Comparison of ENCODE assay signal across 10 cellular contexts in the genomic region with DNA sequence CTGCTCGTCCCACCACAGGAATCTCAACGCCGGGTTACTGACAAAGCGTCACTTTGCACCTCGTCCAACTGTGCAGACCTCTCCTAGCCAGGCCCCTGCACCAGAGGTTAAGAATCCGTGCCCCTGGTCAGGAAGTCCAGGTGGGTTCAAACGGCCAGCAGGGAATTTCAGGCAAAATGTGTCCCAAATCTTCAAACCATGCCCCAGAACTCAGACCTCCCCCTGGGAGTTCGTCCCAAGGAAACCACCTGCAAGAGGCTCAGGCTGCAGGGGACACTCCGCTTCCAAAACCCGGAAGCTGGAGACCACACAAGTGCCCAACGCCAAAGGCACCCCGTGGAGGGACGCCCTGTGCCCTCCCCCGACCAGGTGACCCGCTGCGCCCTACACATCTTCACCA. TPM values are rescaled to one million over a fixed set of nuclear protein-coding genes. Genes with fewer than 3 reads are reported as not detected.
DNase-seq lines count a peak whose midpoint lies in the region; FAIRE-seq and TF ChIP-seq lines count a peak whose summit lies in the region.
"Not testable (repeated sequence)": the region's sequence is repeated elsewhere in the genome, so short reads cannot be mapped to it uniquely, and the experiment has no call there.
"Had no signal": no experiment of that assay in that cellular context is flagged by ENCODE, and none has a peak within 500 bp of the region (broad histone marks: within the 10 kb centered on the region; RNA-seq: fewer than 3 reads in every experiment).

No MANE protein-coding gene starts in this region.

- not testable (repeated sequence) for H2AFZ ChIP-seq in ACC112 (ENCODE audit: low read length, unreplicated experiment); endothelial cell of umbilical vein (ENCODE audit: low read depth, low read length); hepatocyte; neural progenitor cell (replicated peaks); smooth muscle cell (ENCODE audit: low read depth)

- not testable (repeated sequence) for TF ChIP-seq CTCF in GM12864 (IDR thresholded peaks at IDR 0.05; ENCODE audit: low read depth, low read length, missing control alignments); NB4 (IDR thresholded peaks at IDR 0.05; ENCODE audit: low read depth, low read length); endothelial cell of umbilical vein (IDR thresholded peaks at IDR 0.05; ENCODE audit: extremely low read depth in 1 of 2, insufficient read depth in 1 of 2, low read depth in 1 of 2, low read length in 2 of 2); hepatocyte (IDR thresholded peaks at IDR 0.05; ENCODE audit: poor library complexity); neural progenitor cell (IDR thresholded peaks at IDR 0.05); smooth muscle cell (IDR thresholded peaks at IDR 0.05; ENCODE audit: borderline replicate concordance, insufficient read depth, poor library complexity, severe bottlenecking)

- not testable (repeated sequence) for BruUV-seq in endothelial cell of umbilical vein (replicated peaks; lab: Mats Ljungman, UMichigan)

- H3F3A ChIP-seq in neural progenitor cell (ENCODE audit: low read depth): peaks cover 11% of the 10 kb centered on the region
- H3F3A ChIP-seq in smooth muscle cell (ENCODE audit: low read depth): not testable (repeated sequence)

- WGBS in hepatocyte (ENCODE audit: low lambda C conversion rate, missing lambda C conversion rate): 14% methylated on average over 4 of the region's 16 CpGs
- WGBS in smooth muscle cell (ENCODE audit: low lambda C conversion rate): 30% methylated on average over 2 of the region's 16 CpGs

- not testable (repeated sequence) for H3K4me1 ChIP-seq in ACC112 (ENCODE audit: control insufficient read depth, insufficient read depth, low read length, unreplicated experiment); adipocyte (ENCODE audit: control insufficient read depth, insufficient read depth, low read length); endothelial cell of umbilical vein (ENCODE audit: control insufficient read depth, extremely low read depth, insufficient read depth, low read length); hepatocyte (ENCODE audit: insufficient read depth); neural progenitor cell; smooth muscle cell (ENCODE audit: low read depth)

- TF ChIP-seq POLR2A in NB4 (IDR thresholded peaks at IDR 0.05; ENCODE audit: extremely low read depth, insufficient read length); endothelial cell of umbilical vein (IDR thresholded peaks at IDR 0.05; ENCODE audit: low read depth, low read length): not testable (repeated sequence)

- not testable (repeated sequence) for H3K4me1 Mint-ChIP-seq in neural progenitor cell

- not testable (repeated sequence) for DNase-seq in GM12864 (ENCODE audit: low read depth); NB4 (ENCODE audit: low read depth); adipocyte (ENCODE audit: low read depth); endothelial cell of umbilical vein (ENCODE audit: low read depth, low spot score); hepatocyte (ENCODE audit: low spot score); neural progenitor cell (ENCODE audit: low spot score); smooth muscle cell (lab: John Stamatoyannopoulos, UW; ENCODE audit: unreplicated experiment)

- H3K27me3 ChIP-seq in ACC112 (ENCODE audit: insufficient read depth, low read length); adipocyte (replicated peaks; ENCODE audit: control insufficient read depth, insufficient read depth, low read length); endothelial cell of umbilical vein (ENCODE audit: control insufficient read depth in 2 of 2, insufficient read depth in 2 of 2, low read length in 2 of 2); hepatocyte; neural progenitor cell; smooth muscle cell (ENCODE audit: low read depth): not testable (repeated sequence)

- peak overlapping the region; percentile 59; the same call in 1 of the 2 replicates for H3K4me3 ChIP-seq in ACC112 (ENCODE audit: low read depth, low read length)
- H3K4me3 ChIP-seq in GM12864 (ENCODE audit: low read depth, low read length): peak overlapping the region; percentile 51
- peak overlapping the region; percentile 42 for H3K4me3 ChIP-seq in NB4 (ENCODE audit: low read depth, low read length)
- peak overlapping the region; percentile 59 for H3K4me3 ChIP-seq in adipocyte (ENCODE audit: low read length)
- peak overlapping the region in 1 of 3 experiments; percentile 16 for H3K4me3 ChIP-seq in endothelial cell of umbilical vein (replicated peaks in 1 of 3; ENCODE audit: insufficient read depth in 1 of 3, low read depth in 1 of 3, low read length in 3 of 3)
- H3K4me3 ChIP-seq in hepatocyte: not testable (repeated sequence)
- H3K4me3 ChIP-seq in neural progenitor cell: peak overlapping the region; percentile 40
- H3K4me3 ChIP-seq in smooth muscle cell: peak overlapping the region; percentile 40

- not testable (repeated sequence) for H3K27ac ChIP-seq in ACC112 (ENCODE audit: low read depth, low read length); endothelial cell of umbilical vein (ENCODE audit: insufficient read depth, low read depth, low read length); hepatocyte; neural progenitor cell; smooth muscle cell (ENCODE audit: low read depth)

- H3K4me3 Mint-ChIP-seq in neural progenitor cell: not testable (repeated sequence)

- H3K9me3 ChIP-seq in adipocyte (ENCODE audit: control insufficient read depth, low read length); endothelial cell of umbilical vein (replicated peaks; ENCODE audit: control insufficient read depth, insufficient read depth, low read length); hepatocyte (ENCODE audit: low read depth); neural progenitor cell (ENCODE audit: low read depth); smooth muscle cell (replicated peaks; ENCODE audit: low read depth): not testable (repeated sequence)

- not testable (repeated sequence) for H3K9me3 Mint-ChIP-seq in neural progenitor cell

- H3K27me3 Mint-ChIP-seq in neural progenitor cell (ENCODE audit: insufficient read depth, low read depth): not testable (repeated sequence)

- CTCF ChIA-PET in endothelial cell of umbilical vein (lab: Charles Lee): not testable (repeated sequence)

- intact Hi-C loops in endothelial cell of umbilical vein (cut with micrococcal nuclease): loop anchor here (10.0 kb wide), 1 partner anchor 53 kb away; no protein-coding TSS in a partner anchor

- not testable (repeated sequence) for H3K4me2 ChIP-seq in endothelial cell of umbilical vein (ENCODE audit: insufficient read depth, low read length)
- peak overlapping the region; percentile 73 for H3K4me2 ChIP-seq in hepatocyte
- H3K4me2 ChIP-seq in neural progenitor cell: peak overlapping the region; percentile 74
- H3K4me2 ChIP-seq in smooth muscle cell: peak overlapping the region; percentile 75

- not testable (repeated sequence) for H3K27ac Mint-ChIP-seq in neural progenitor cell

- H4K20me1 ChIP-seq in endothelial cell of umbilical vein (replicated peaks; ENCODE audit: control insufficient read depth, extremely low read depth, insufficient read depth, low read length); hepatocyte (ENCODE audit: insufficient read depth, poor library complexity, severe bottlenecking); neural progenitor cell (ENCODE audit: low read depth): not testable (repeated sequence)
- peaks cover 22% of the 10 kb centered on the region for H4K20me1 ChIP-seq in smooth muscle cell (ENCODE audit: low read depth)

- POLR2A ChIA-PET in endothelial cell of umbilical vein (lab: Charles Lee): not testable (repeated sequence)

- not testable (repeated sequence) for H3K9me2 ChIP-seq in hepatocyte (replicated peaks; ENCODE audit: insufficient read depth)

- FAIRE-seq in endothelial cell of umbilical vein (lab: Jason Lieb, UNC): peak; percentile 35

- peaks cover 13% of the 10 kb centered on the region for H3K36me3 Mint-ChIP-seq in neural progenitor cell

- H3K9me1 ChIP-seq in endothelial cell of umbilical vein (replicated peaks; ENCODE audit: control insufficient read depth, extremely low read depth, insufficient read depth, low read length): not testable (repeated sequence)

- H3K79me2 ChIP-seq in ACC112 (ENCODE audit: control insufficient read depth, insufficient read depth, low read length, unreplicated experiment): not testable (repeated sequence)
- H3K79me2 ChIP-seq in endothelial cell of umbilical vein (ENCODE audit: control insufficient read depth, insufficient read depth, low read length) (peaks cover 16% of the 10 kb centered on the region), hepatocyte (peaks cover 33% of the 10 kb centered on the region), neural progenitor cell (ENCODE audit: low read depth) (peaks cover 34% of the 10 kb centered on the region), smooth muscle cell (ENCODE audit: low read depth) (peaks cover 31% of the 10 kb centered on the region)

- dilution Hi-C loops in endothelial cell of umbilical vein (cut with MboI; ENCODE audit: extremely low pct_ligation_motif_present, low sequenced_read_pairs): not testable (repeated sequence)

- not testable (repeated sequence) for H3K36me3 ChIP-seq in ACC112 (ENCODE audit: insufficient read depth, low read length); adipocyte (ENCODE audit: control insufficient read depth, insufficient read depth, low read length, severe bottlenecking); endothelial cell of umbilical vein (ENCODE audit: control insufficient read depth in 2 of 2, extremely low read depth in 1 of 2, insufficient read depth in 2 of 2, low read length in 2 of 2); hepatocyte (replicated peaks; ENCODE audit: insufficient read depth, low read depth); neural progenitor cell; smooth muscle cell (ENCODE audit: low read depth)

- not testable (repeated sequence) for H3K9ac ChIP-seq in adipocyte (ENCODE audit: low read length); endothelial cell of umbilical vein (replicated peaks; ENCODE audit: extremely low read depth, insufficient read depth, low read length); neural progenitor cell; smooth muscle cell (ENCODE audit: low read depth)

RNA-seq across cellular contexts. Expression of gene SLC35E2B, which starts 1.2 kb away (rescaled TPM):
- total RNA-seq in endothelial cell of umbilical vein (46.9 and 51.2 TPM in 2 replicates), hepatocyte (46.7 and 48.2 TPM in 2 replicates), neural progenitor cell (ENCODE audit: low replicate concordance) (49.4 and 71.6 TPM in 2 replicates), smooth muscle cell (24.2 and 32.4 TPM in 2 replicates)
- polyA plus RNA-seq in endothelial cell of umbilical vein (26.4 and 28.0 TPM in 2 replicates), hepatocyte (27.5 and 29.2 TPM in 2 replicates), smooth muscle cell (19.7 and 22.6 TPM in 2 replicates)
- 18.4 and 21.0 TPM in 2 replicates for polyA plus RNA-seq in endothelial cell of umbilical vein (2011; cell fraction: cytosol; rRNA removed)
- polyA plus RNA-seq in endothelial cell of umbilical vein (2011; cell fraction: nucleus; rRNA removed): 57.6 and 60.9 TPM in 2 replicates
- 22.2 and 22.3 TPM in 2 replicates for polyA plus RNA-seq in endothelial cell of umbilical vein (2012)
- polyA minus RNA-seq in endothelial cell of umbilical vein: 38.7 and 40.6 TPM in 2 replicates
- polyA minus RNA-seq in endothelial cell of umbilical vein (2011; cell fraction: cytosol; rRNA and poly(A)+ RNA removed): 14.8 TPM
- 25.7 and 27.4 TPM in 2 replicates for polyA minus RNA-seq in endothelial cell of umbilical vein (2011; cell fraction: nucleus; rRNA and poly(A)+ RNA removed)

RNA-seq across cellular contexts. Expression of gene CDK11B, which starts 32.6 kb away (rescaled TPM):
- total RNA-seq in endothelial cell of umbilical vein (31.9 and 32.0 TPM in 2 replicates), hepatocyte (7.5 and 10.1 TPM in 2 replicates), neural progenitor cell (ENCODE audit: low replicate concordance) (12.6 and 16.9 TPM in 2 replicates), smooth muscle cell (12.1 and 15.6 TPM in 2 replicates)
- polyA plus RNA-seq in endothelial cell of umbilical vein (10.9 and 16.4 TPM in 2 replicates), hepatocyte (15.3 and 21.3 TPM in 2 replicates), smooth muscle cell (13.7 and 21.1 TPM in 2 replicates)
- polyA plus RNA-seq in endothelial cell of umbilical vein (2011; cell fraction: cytosol; rRNA removed): 16.1 and 16.3 TPM in 2 replicates
- polyA plus RNA-seq in endothelial cell of umbilical vein (2011; cell fraction: nucleus; rRNA removed): 41.5 and 42.0 TPM in 2 replicates
- 27.0 and 29.3 TPM in 2 replicates for polyA plus RNA-seq in endothelial cell of umbilical vein (2012)
- polyA minus RNA-seq in endothelial cell of umbilical vein: 5.6 and 7.5 TPM in 2 replicates
- 4.5 TPM for polyA minus RNA-seq in endothelial cell of umbilical vein (2011; cell fraction: cytosol; rRNA and poly(A)+ RNA removed)
- polyA minus RNA-seq in endothelial cell of umbilical vein (2011; cell fraction: nucleus; rRNA and poly(A)+ RNA removed): 5.9 and 8.7 TPM in 2 replicates

RNA-seq across cellular contexts. Expression of gene CDK11A, which starts 32.7 kb away (rescaled TPM):
- total RNA-seq in endothelial cell of umbilical vein: 50.4 and 53.6 TPM in 2 replicates
- 30.7 and 33.5 TPM in 2 replicates for polyA plus RNA-seq in endothelial cell of umbilical vein
- polyA plus RNA-seq in endothelial cell of umbilical vein (2011; cell fraction: cytosol; rRNA removed): 11.1 and 14.3 TPM in 2 replicates
- 189 and 237 TPM in 2 replicates for polyA plus RNA-seq in endothelial cell of umbilical vein (2011; cell fraction: nucleus; rRNA removed)
- polyA plus RNA-seq in endothelial cell of umbilical vein (2012): 31.0 and 31.9 TPM in 2 replicates
- 13.8 and 27.1 TPM in 2 replicates for polyA minus RNA-seq in endothelial cell of umbilical vein
- polyA minus RNA-seq in endothelial cell of umbilical vein (2011; cell fraction: cytosol; rRNA and poly(A)+ RNA removed): 58.4 TPM
- polyA minus RNA-seq in endothelial cell of umbilical vein (2011; cell fraction: nucleus; rRNA and poly(A)+ RNA removed): 44.9 and 73.1 TPM in 2 replicates
- total RNA-seq in hepatocyte: 9.2 and 19.5 TPM in 2 replicates
- polyA plus RNA-seq in hepatocyte: 30.9 and 41.6 TPM in 2 replicates
- 6.6 and 16.6 TPM in 2 replicates for total RNA-seq in neural progenitor cell (ENCODE audit: low replicate concordance)
- 9.0 and 20.9 TPM in 2 replicates for total RNA-seq in smooth muscle cell
- polyA plus RNA-seq in smooth muscle cell: 19.8 and 31.2 TPM in 2 replicates

RNA-seq across cellular contexts. Expression of gene MMP23B, which starts 59.5 kb away (rescaled TPM):
- 5.3 TPM in 1 of 2 replicates, not detected in the other for total RNA-seq in endothelial cell of umbilical vein
- 0.62 and 1.5 TPM in 2 replicates for polyA plus RNA-seq in endothelial cell of umbilical vein
- 0.12 and 0.35 TPM in 2 replicates for polyA plus RNA-seq in endothelial cell of umbilical vein (2011; cell fraction: cytosol; rRNA removed)
- polyA plus RNA-seq in endothelial cell of umbilical vein (2011; cell fraction: nucleus; rRNA removed): 3.2 and 5.9 TPM in 2 replicates
- polyA plus RNA-seq in endothelial cell of umbilical vein (2012): 0.29 and 0.75 TPM in 2 replicates
- not detected in 2 replicates for polyA minus RNA-seq in endothelial cell of umbilical vein
- polyA minus RNA-seq in endothelial cell of umbilical vein (2011; cell fraction: cytosol; rRNA and poly(A)+ RNA removed): 1.5 TPM
- 0.72 TPM in 1 of 2 replicates, not detected in the other for polyA minus RNA-seq in endothelial cell of umbilical vein (2011; cell fraction: nucleus; rRNA and poly(A)+ RNA removed)
- total RNA-seq in hepatocyte: 48.0 and 73.4 TPM in 2 replicates
- 136 and 184 TPM in 2 replicates for polyA plus RNA-seq in hepatocyte
- total RNA-seq in neural progenitor cell (ENCODE audit: low replicate concordance): 4.2 and 4.7 TPM in 2 replicates
- 81.7 and 89.8 TPM in 2 replicates for total RNA-seq in smooth muscle cell
- polyA plus RNA-seq in smooth muscle cell: 197 and 218 TPM in 2 replicates
- total RNA-seq: dermis blood vessel endothelial cell, H4 had no signal
